18 cellular contexts compared by ENCODE assay signal in the genomic region with DNA sequence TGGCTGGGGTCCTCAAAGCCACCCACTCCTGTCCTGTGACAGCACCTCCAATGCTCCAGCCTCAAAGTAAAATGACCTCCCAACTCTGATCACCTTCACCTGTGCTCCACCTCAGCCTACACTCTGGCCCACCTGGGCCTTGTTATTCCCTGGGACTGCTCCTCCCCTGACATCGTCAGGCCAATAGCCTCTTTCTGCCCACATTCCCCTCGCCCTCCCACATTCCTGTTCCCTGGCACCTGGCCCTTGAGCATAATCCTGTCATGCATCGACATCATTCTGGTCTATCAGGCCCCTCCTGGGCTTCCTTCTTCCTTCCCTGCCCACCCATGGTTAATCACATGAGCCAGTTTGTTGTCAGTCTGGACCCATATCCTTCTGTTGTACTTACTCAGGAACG. TPM values are rescaled to one million over a fixed set of nuclear protein-coding genes. Genes with fewer than 3 reads are reported as not detected.
DNase-seq lines count a peak whose midpoint lies in the region; ATAC-seq and TF ChIP-seq lines count a peak whose summit lies in the region.
"Had no signal": no experiment of that assay in that cellular context is flagged by ENCODE, and none has a peak within 500 bp of the region (broad histone marks: within the 10 kb centered on the region; RNA-seq: fewer than 3 reads in every experiment).

No MANE protein-coding gene starts in this region.

- CTCF ChIA-PET in HCT116 (lab: Charles Lee): no interaction called here
- CTCF ChIA-PET in HEK293T (lab: Yijun Ruan, JAX): no interaction called here

- TF ChIP-seq POLR2A in HCT116 (IDR thresholded peaks at IDR 0.05; ENCODE audit: borderline replicate concordance, extremely low read depth, insufficient read depth, insufficient read length): no peak

- H3K27me3 ChIP-seq in ACC112 (ENCODE audit: insufficient read depth, low read length) (no peaks in the 10 kb centered on the region), HCT116 (ENCODE audit: insufficient read depth, low read length) (no peaks in the 10 kb centered on the region), RWPE2 (ENCODE audit: insufficient read depth, poor library complexity, severe bottlenecking) (no peaks in the 10 kb centered on the region), Karpas-422 (ENCODE audit: low read length) (no peaks in the 10 kb centered on the region)
- H3K27me3 ChIP-seq: brain microvascular endothelial cell, spleen had no signal

- H3K9ac ChIP-seq in HCT116 (ENCODE audit: low read length) (peak overlapping the region; percentile 71), Karpas-422 (ENCODE audit: low read length) (no peak overlapping the region)

- TF ChIP-seq RAD21 in HCT116 (IDR thresholded peaks at IDR 0.05; ENCODE audit: low read depth): no peak

- intact Hi-C loops in HCT116 (cut with micrococcal nuclease): no loop called here

- ATAC-seq in HCT116: peak; percentile 18
- ATAC-seq in RWPE2 (ENCODE audit: low read depth): peak; percentile 3; the same call in 1 of the 3 replicates

- POLR2A ChIA-PET in HCT116 (lab: Charles Lee) (no interaction called here), HEK293T (lab: Yijun Ruan, JAX) (no interaction called here)

- H3K9me2 ChIP-seq in HCT116 (ENCODE audit: insufficient read depth) (no peaks in the 10 kb centered on the region), Karpas-422 (replicated peaks; ENCODE audit: insufficient read depth, low read length) (no peaks in the 10 kb centered on the region)

- H2AFZ ChIP-seq in ACC112 (ENCODE audit: low read length, unreplicated experiment) (no peak overlapping the region), HCT116 (ENCODE audit: low read depth, low read length, poor library complexity, severe bottlenecking) (no peak overlapping the region), Karpas-422 (ENCODE audit: low read length) (no peak overlapping the region)

- H3K4me3 ChIP-seq in ACC112 (ENCODE audit: low read depth, low read length): no peak overlapping the region
- H3K4me3 ChIP-seq in HCT116 (replicated peaks in 1 of 2; ENCODE audit: low read depth in 1 of 2, low read length in 2 of 2): peak overlapping the region in 1 of 2 experiments; percentile 45; a peak in 2 of 4 replicates
- no peak overlapping the region for H3K4me3 ChIP-seq in RWPE2 (ENCODE audit: severe bottlenecking)
- no peak overlapping the region for H3K4me3 ChIP-seq in Karpas-422 (ENCODE audit: low read length)
- H3K4me3 ChIP-seq: dorsolateral prefrontal cortex, spleen had no signal

- RAD21 ChIA-PET in HCT116 (lab: Charles Lee; ENCODE audit: low non-redundant PET in 1 of 2, low total read pairs in 2 of 2, uncharacterized antibody in 2 of 2, unreplicated experiment in 2 of 2): no interaction called here

- H3K36me3 ChIP-seq in ACC112 (ENCODE audit: insufficient read depth, low read length): no peaks in the 10 kb centered on the region
- H3K36me3 ChIP-seq in HCT116 (ENCODE audit: control insufficient read depth in 1 of 2, insufficient read depth in 2 of 2, low read length in 2 of 2): no peaks in the 10 kb centered on the region
- H3K36me3 ChIP-seq in RWPE2 (ENCODE audit: low read depth): no peaks in the 10 kb centered on the region
- no peaks in the 10 kb centered on the region for H3K36me3 ChIP-seq in Karpas-422 (ENCODE audit: insufficient read depth, low read length)
- H3K36me3 ChIP-seq: brain microvascular endothelial cell, spleen had no signal

- H3K4me1 ChIP-seq in ACC112 (ENCODE audit: control insufficient read depth, insufficient read depth, low read length, unreplicated experiment) (peaks cover 44% of the 10 kb centered on the region), HCT116 (ENCODE audit: control insufficient read depth in 1 of 2, insufficient read depth in 2 of 2, low read length in 2 of 2) (peaks cover 39 to 95% of the 10 kb centered on the region in 2 experiments), RWPE2 (ENCODE audit: insufficient read depth, poor library complexity, severe bottlenecking) (peaks cover 48% of the 10 kb centered on the region), Karpas-422 (ENCODE audit: low read length) (peaks cover 51% of the 10 kb centered on the region)

- DNase-seq in HCT116 (ENCODE audit: low read depth, low spot score) (no peak), RWPE2 (ENCODE audit: low spot score) (no peak), iPS-NIHi11 (ENCODE audit: low spot score) (peak; percentile 63), Karpas-422 (no peak), HEK293T (ENCODE audit: extremely low spot score) (no peak), RKO (ENCODE audit: low spot score) (no peak), cerebellar cortex (ENCODE audit: low spot score) (no peak)
- DNase-seq: activated CD4-positive, alpha-beta T cell treated with anti-CD3 and anti-CD28 coated beads for 48 hours; activated naive CD4-positive, alpha-beta T cell treated with anti-CD3 and anti-CD28 coated beads, Interleukin-2, amount 50 U/mL, for 16 hours; activated T-cell treated with anti-CD3 and anti-CD28 coated beads for 4 hours; brain microvascular endothelial cell; dorsolateral prefrontal cortex; NCI-H2081; NCI-H748 treated with DMSO at 0.1 percent for 48 hours; spleen; stimulated activated naive CD4-positive, alpha-beta T cell; T-helper 9 cell had no signal

- H3K27ac ChIP-seq in ACC112 (ENCODE audit: low read depth, low read length) (peak overlapping the region; percentile 94; the same call in 1 of the 2 replicates), HCT116 (ENCODE audit: low read depth, low read length) (peak overlapping the region; percentile 80; the same call in 1 of the 2 replicates), RWPE2 (ENCODE audit: poor library complexity, severe bottlenecking) (peak overlapping the region; percentile 99), Karpas-422 (ENCODE audit: low read length) (no peak overlapping the region)
- H3K27ac ChIP-seq: brain microvascular endothelial cell, dorsolateral prefrontal cortex had no signal

- H3K9me3 ChIP-seq in HCT116 (ENCODE audit: control insufficient read depth in 1 of 2, insufficient read depth in 1 of 2, low read depth in 1 of 2, low read length in 2 of 2) (no peaks in the 10 kb centered on the region), RWPE2 (ENCODE audit: severe bottlenecking) (no peaks in the 10 kb centered on the region), Karpas-422 (ENCODE audit: low read length) (no peaks in the 10 kb centered on the region)
- H3K9me3 ChIP-seq: spleen had no signal

- BruUV-seq in HCT116 (replicated peaks; lab: Mats Ljungman, UMichigan): no TSS peak

- H4K20me1 ChIP-seq in HCT116 (ENCODE audit: insufficient read depth) (no peaks in the 10 kb centered on the region), Karpas-422 (ENCODE audit: insufficient read depth, low read depth, low read length) (no peaks in the 10 kb centered on the region)

- TF ChIP-seq CTCF in HCT116 (IDR thresholded peaks at IDR 0.05 in 2 of 3, conservative IDR thresholded peaks at IDR 0.05 in 1 of 3; ENCODE audit: borderline replicate concordance in 1 of 3, insufficient read depth in 1 of 3, low read depth in 2 of 3, low read length in 2 of 3) (no peak), RWPE2 (IDR thresholded peaks at IDR 0.05; ENCODE audit: poor library complexity, severe bottlenecking) (no peak)

- H3K4me2 ChIP-seq in HCT116 (ENCODE audit: low read length) (peak overlapping the region; percentile 74), Karpas-422 (ENCODE audit: low read depth, low read length, poor library complexity, severe bottlenecking) (no peak overlapping the region)

- H3K79me2 ChIP-seq in ACC112 (ENCODE audit: control insufficient read depth, insufficient read depth, low read length, unreplicated experiment) (no peaks in the 10 kb centered on the region), HCT116 (ENCODE audit: insufficient read depth, low read length) (no peaks in the 10 kb centered on the region), Karpas-422 (ENCODE audit: low read length) (no peaks in the 10 kb centered on the region)

TF ChIP-seq in HCT116, 20 proteins besides CTCF, POLR2A, EP300 and RAD21:
- no peak for TF ChIP-seq ELF1 (IDR thresholded peaks at IDR 0.05; ENCODE audit: borderline replicate concordance, low read depth)
- peak; percentile 48; the same call in 1 of the 2 replicates for TF ChIP-seq POLR2AphosphoS5 (IDR thresholded peaks at IDR 0.05; ENCODE audit: low read depth, low read length)

TF ChIP-seq in HEK293T, 16 proteins besides CTCF, POLR2A, EP300 and RAD21:
- TF ChIP-seq, protein P1, sequence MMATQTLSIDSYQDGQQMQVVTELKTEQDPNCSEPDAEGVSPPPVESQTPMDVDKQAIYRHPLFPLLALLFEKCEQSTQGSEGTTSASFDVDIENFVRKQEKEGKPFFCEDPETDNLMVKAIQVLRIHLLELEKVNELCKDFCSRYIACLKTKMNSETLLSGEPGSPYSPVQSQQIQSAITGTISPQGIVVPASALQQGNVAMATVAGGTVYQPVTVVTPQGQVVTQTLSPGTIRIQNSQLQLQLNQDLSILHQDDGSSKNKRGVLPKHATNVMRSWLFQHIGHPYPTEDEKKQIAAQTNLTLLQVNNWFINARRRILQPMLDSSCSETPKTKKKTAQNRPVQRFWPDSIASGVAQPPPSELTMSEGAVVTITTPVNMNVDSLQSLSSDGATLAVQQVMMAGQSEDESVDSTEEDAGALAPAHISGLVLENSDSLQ (IDR thresholded peaks at IDR 0.05): no peak
- no peak for TF ChIP-seq ELF4 (IDR thresholded peaks at IDR 0.05)
- TF ChIP-seq FOXM1 (IDR thresholded peaks at IDR 0.05; ENCODE audit: borderline replicate concordance): no peak

RNA-seq across cellular contexts. Expression of gene BCAR3, which starts 13.2 kb away (rescaled TPM):
- total RNA-seq in HCT116 (2021; ENCODE audit: unreplicated experiment): 24.5 TPM
- 43.6 and 47.9 TPM in 2 replicates for polyA plus RNA-seq in HCT116 (2012)
- total RNA-seq in Karpas-422 (2014; rRNA removed; shearing (Covaris generic); ENCODE audit: low replicate concordance): 9.9 and 12.6 TPM in 2 replicates
